Comparison of ENCODE assay signal across 14 cellular contexts in genomic region chr12:76018111-76018510, GRCh38. TPM values are rescaled to one million over a fixed set of nuclear protein-coding genes. Genes with fewer than 3 reads are reported as not detected.
DNase-seq lines count a peak whose midpoint lies in the region; ATAC-seq lines count a peak whose summit lies in the region.
"Had no signal": no experiment of that assay in that cellular context is flagged by ENCODE, and none has a peak within 500 bp of the region (broad histone marks: within the 10 kb centered on the region; RNA-seq: fewer than 3 reads in every experiment).

No MANE protein-coding gene starts in this region.

- peak overlapping the region in 5 of 10 donors; percentile 20 to 65 (median 48) for H3K27ac Mint-ChIP-seq in naive thymus-derived CD8-positive, alpha-beta T cell
- H3K27ac Mint-ChIP-seq: B cell; dendritic cell treated with granulocyte-macrophage colony-stimulating factor and Interleukin-4, amounts not matched to agents 40 ng/mL and 50 ng/mL, for 4 days had no signal

- POLR2A ChIA-PET in naive thymus-derived CD8-positive, alpha-beta T cell (lab: Charles Lee) = no interaction called here

- no peak overlapping the region for H3K4me3 Mint-ChIP-seq in naive thymus-derived CD8-positive, alpha-beta T cell
- H3K4me3 Mint-ChIP-seq: B cell; dendritic cell treated with granulocyte-macrophage colony-stimulating factor and Interleukin-4, amounts not matched to agents 40 ng/mL and 50 ng/mL, for 4 days had no signal

- no peaks in the 10 kb centered on the region for H3K36me3 Mint-ChIP-seq in naive thymus-derived CD8-positive, alpha-beta T cell

- intact Hi-C loops in Right ventricle myocardium superior (cut with DNase I) = no loop called here
- intact Hi-C loops in cardiac septum (cut with DNase I) = loop anchor here (5.0 kb wide), 1 partner anchor 41 kb away; no protein-coding TSS in a partner anchor

- peaks cover 11 to 33% (median 21%) of the 10 kb centered on the region in 4 donors for H3K4me1 Mint-ChIP-seq in naive thymus-derived CD8-positive, alpha-beta T cell

- DNase-seq in Right ventricle myocardium superior (peak; percentile 49), cardiac septum (ENCODE audit: low spot score) (no peak), amniotic epithelial cell (ENCODE audit: low read depth) (peak; percentile 74), iPS-NIHi7 (ENCODE audit: extremely low spot score) (peak; percentile 56), NCI-H1694 treated with DMSO at 0.1 percent for 48 hours (lab: John Stamatoyannopoulos, UW) (no peak), COLO668 (lab: John Stamatoyannopoulos, UW; ENCODE audit: unreplicated experiment) (no peak)
- DNase-seq in naive thymus-derived CD8-positive, alpha-beta T cell = no peak
- DNase-seq: activated effector memory CD4-positive, alpha-beta T cell treated with Interleukin-2 at 50 U/mL for 16 hours; NCI-H1048; NK-92 treated with Interleukin-12 subunit alpha and Interleukin-12 subunit beta, amount 100 ng/mL, for 24 hours; pancreas had no signal

- no peaks in the 10 kb centered on the region for H3K9me3 Mint-ChIP-seq in naive thymus-derived CD8-positive, alpha-beta T cell
- H3K9me3 Mint-ChIP-seq: dendritic cell treated with granulocyte-macrophage colony-stimulating factor and Interleukin-4, amounts not matched to agents 40 ng/mL and 50 ng/mL, for 4 days had no signal

- H3K27me3 Mint-ChIP-seq in naive thymus-derived CD8-positive, alpha-beta T cell = peaks cover 0 to 2% (median 0%) of the 10 kb centered on the region in 5 donors

- ATAC-seq in Right ventricle myocardium superior (ENCODE audit: poor library complexity) (peak; percentile 96), GM18909 (IDR thresholded peaks at IDR 0.05; ENCODE audit: poor library complexity, unreplicated experiment) (no peak)
- no peak for ATAC-seq in naive thymus-derived CD8-positive, alpha-beta T cell

RNA-seq across cellular contexts. Expression of gene PHLDA1, which starts 13.5 kb away (rescaled TPM):
- total RNA-seq in Right ventricle myocardium superior (6.6 TPM), cardiac septum (99.4 TPM)
- 1 to 10 TPM; 1.1 to 1.2 TPM for total RNA-seq in naive thymus-derived CD8-positive, alpha-beta T cell
- under 1 TPM; 0.04 to 0.13 (median 0.12) TPM for polyA plus RNA-seq in naive thymus-derived CD8-positive, alpha-beta T cell

Comparison
In these comparisons a context has a peak if more than half of its experiments do, and no peak if none do; other contexts are left out.
1. DNase-seq: peak in Right ventricle myocardium superior (single experiment), amniotic epithelial cell (single experiment) and iPS-NIHi7 (single experiment); none in cardiac septum (single experiment), NCI-H1694 treated with DMSO at 0.1 percent for 48 hours (single experiment), COLO668 (single experiment) and naive thymus-derived CD8-positive, alpha-beta T cell (0 of 10).
2. RNA of gene PHLDA1, which starts 13.5 kb away (total RNA-seq): 99.4 TPM in cardiac septum (single experiment); 6.6 TPM in Right ventricle myocardium superior (single experiment) and 1.1 to 1.2 TPM in naive thymus-derived CD8-positive, alpha-beta T cell; every median in the first group is over 10 times any median in the second.